ENCODE assay signal across 8 cellular contexts in the genomic region with DNA sequence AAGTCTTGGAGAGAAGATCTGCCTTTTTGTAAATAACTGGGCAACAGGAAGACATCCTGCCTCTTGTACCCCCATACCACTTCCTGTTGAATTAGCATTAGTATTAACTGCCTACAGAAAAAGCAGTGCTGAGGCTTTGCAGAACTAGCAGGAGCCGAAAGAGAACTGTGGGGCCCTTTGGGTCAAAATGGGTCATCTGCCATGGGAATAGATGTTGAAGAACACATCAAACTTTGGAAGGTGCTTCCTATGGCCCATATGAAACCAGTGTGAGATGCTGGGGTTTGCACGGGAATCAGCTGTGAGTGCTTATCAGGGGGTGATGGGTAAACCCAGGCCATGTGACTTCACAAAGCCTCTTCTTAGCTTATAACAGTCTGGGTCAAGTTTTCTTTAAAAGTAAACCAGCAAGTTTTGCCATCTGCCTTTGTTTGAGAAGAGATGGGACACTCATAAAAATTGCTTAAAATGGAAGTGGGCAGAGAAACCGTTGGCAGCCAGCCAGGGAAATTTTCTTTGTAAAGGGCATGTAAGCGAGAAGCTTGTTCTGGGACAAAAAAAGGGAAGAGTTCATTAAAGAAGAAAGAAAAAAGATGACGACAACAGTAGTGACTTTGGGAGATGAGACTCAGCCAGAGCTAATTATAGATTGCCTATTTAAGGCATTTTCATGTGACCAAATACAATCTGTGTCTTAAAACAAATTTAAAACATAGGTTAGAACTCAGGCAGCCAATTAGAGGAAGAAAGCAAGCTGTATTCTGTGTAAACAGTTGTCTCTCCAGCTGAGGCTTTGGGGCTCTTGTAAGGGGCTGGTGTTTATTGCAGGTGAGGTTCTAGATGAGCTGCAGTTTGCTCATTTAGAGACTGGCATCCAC.
DNase-seq lines count a peak whose midpoint lies in the region; ATAC-seq lines count a peak whose summit lies in the region.

No MANE protein-coding gene starts in this region.

- DNase-seq in DMS53 (lab: John Stamatoyannopoulos, UW) (peak; percentile 73), NAMALWA (ENCODE audit: low spot score) (peak; percentile 87), UCSD-AML1 (lab: John Stamatoyannopoulos, UW; ENCODE audit: unreplicated experiment) (peak; percentile 60), left kidney (ENCODE audit: low read depth, low spot score) (peak; percentile 62)
- DNase-seq in central memory CD4-positive, alpha-beta T cell, result peak; percentile 46
- peak; percentile 42 to 57 for DNase-seq in stimulated activated CD4-positive, alpha-beta T cell treated with anti-CD3 and anti-CD28 coated beads, Interleukin-2, amount 100 ng/mL, for 48 hours

- ATAC-seq in GM19467 (IDR thresholded peaks at IDR 0.05; ENCODE audit: unreplicated experiment) (no peak), GM21723 (IDR thresholded peaks at IDR 0.05; ENCODE audit: unreplicated experiment) (no peak)
